ENCODE assay signal across 9 cellular contexts in the genomic region with DNA sequence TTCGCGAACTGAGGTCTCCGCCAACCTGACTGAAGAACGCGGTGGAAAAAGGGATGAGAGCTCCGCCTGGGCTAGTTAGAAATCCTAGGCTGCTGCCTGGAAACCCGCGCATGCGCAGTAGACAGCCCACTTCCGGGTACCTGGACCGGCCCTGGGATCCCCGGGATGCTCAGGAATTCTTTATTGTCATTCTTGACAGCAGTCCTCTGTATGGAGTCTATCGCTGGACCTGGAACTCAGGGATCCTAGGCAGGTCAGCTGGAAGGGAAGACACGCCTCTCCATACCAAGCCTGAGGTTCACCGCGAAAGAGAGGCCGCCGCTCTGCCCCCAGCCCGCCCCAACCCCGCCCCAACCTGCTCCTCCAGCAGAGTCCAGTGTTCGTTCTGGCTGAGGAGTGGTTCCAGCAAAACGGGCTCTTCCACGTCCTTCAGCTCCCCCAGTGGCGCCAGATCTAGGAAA.
DNase-seq lines count a peak whose midpoint lies in the region; ATAC-seq and TF ChIP-seq lines count a peak whose summit lies in the region.
"Had no signal": no experiment of that assay in that cellular context is flagged by ENCODE, and none has a peak within 500 bp of the region (broad histone marks: within the 10 kb centered on the region; RNA-seq: fewer than 3 reads in every experiment).

No MANE protein-coding gene starts in this region.

- H3K9ac ChIP-seq in HCT116 (ENCODE audit: low read length) = no peak overlapping the region

- H3K4me3 ChIP-seq in HCT116 (replicated peaks in 1 of 2; ENCODE audit: low read depth in 1 of 2, low read length in 2 of 2) (no peak overlapping the region), RWPE2 (ENCODE audit: severe bottlenecking) (no peak overlapping the region), prostate gland (no peak overlapping the region)

- no peak for TF ChIP-seq POLR2A in HCT116 (IDR thresholded peaks at IDR 0.05; ENCODE audit: borderline replicate concordance, extremely low read depth, insufficient read depth, insufficient read length)
- TF ChIP-seq POLR2A in prostate gland (IDR thresholded peaks at IDR 0.05) = no peak

- POLR2A ChIA-PET in HCT116 (lab: Charles Lee) = no interaction called here

- no peak overlapping the region for H2AFZ ChIP-seq in HCT116 (ENCODE audit: low read depth, low read length, poor library complexity, severe bottlenecking)

- no peaks in the 10 kb centered on the region for H3K79me2 ChIP-seq in HCT116 (ENCODE audit: insufficient read depth, low read length)

- peaks cover 0 to 7% of the 10 kb centered on the region in 2 experiments; a peak in 2 of 4 replicates for H3K9me3 ChIP-seq in HCT116 (ENCODE audit: control insufficient read depth in 1 of 2, insufficient read depth in 1 of 2, low read depth in 1 of 2, low read length in 2 of 2)
- peaks cover 11% of the 10 kb centered on the region for H3K9me3 ChIP-seq in RWPE2 (ENCODE audit: severe bottlenecking)
- H3K9me3 ChIP-seq in prostate gland = no peaks in the 10 kb centered on the region

- no peaks in the 10 kb centered on the region for H3K9me2 ChIP-seq in HCT116 (ENCODE audit: insufficient read depth)

- H4K20me1 ChIP-seq in HCT116 (ENCODE audit: insufficient read depth) = no peaks in the 10 kb centered on the region

- no peaks in the 10 kb centered on the region for H3K4me1 ChIP-seq in HCT116 (ENCODE audit: control insufficient read depth in 1 of 2, insufficient read depth in 2 of 2, low read length in 2 of 2)
- no peaks in the 10 kb centered on the region for H3K4me1 ChIP-seq in RWPE2 (ENCODE audit: insufficient read depth, poor library complexity, severe bottlenecking)
- H3K4me1 ChIP-seq in prostate gland (replicated peaks) = no peaks in the 10 kb centered on the region

- RAD21 ChIA-PET in HCT116 (lab: Charles Lee; ENCODE audit: low non-redundant PET in 1 of 2, low total read pairs in 2 of 2, uncharacterized antibody in 2 of 2, unreplicated experiment in 2 of 2) = no interaction called here

- H3K27me3 ChIP-seq in HCT116 (ENCODE audit: insufficient read depth, low read length) (no peaks in the 10 kb centered on the region), RWPE2 (ENCODE audit: insufficient read depth, poor library complexity, severe bottlenecking) (no peaks in the 10 kb centered on the region), prostate gland (replicated peaks; ENCODE audit: insufficient read depth) (no peaks in the 10 kb centered on the region)

- BruUV-seq in HCT116 (replicated peaks; lab: Mats Ljungman, UMichigan) = no TSS peak

- H3K4me2 ChIP-seq in HCT116 (ENCODE audit: low read length) = no peak overlapping the region

- CTCF ChIA-PET in HCT116 (lab: Charles Lee) = no interaction called here

- DNase-seq in COR-L47 (lab: John Stamatoyannopoulos, UW) (peak; percentile 43), HCT116 (ENCODE audit: low read depth, low spot score) (no peak), RWPE2 (ENCODE audit: low spot score) (peak; percentile 85), islet precursor cell (peak; percentile 60), prostate gland (ENCODE audit: low spot score) (no peak), NOMO-1 treated with DMSO at 0.1 percent for 48 hours (lab: John Stamatoyannopoulos, UW; ENCODE audit: unreplicated experiment) (no peak), DMS79 treated with DMSO at 0.1 percent for 48 hours (lab: John Stamatoyannopoulos, UW) (no peak)

- H3K36me3 ChIP-seq in HCT116 (ENCODE audit: control insufficient read depth in 1 of 2, insufficient read depth in 2 of 2, low read length in 2 of 2) (no peaks in the 10 kb centered on the region), RWPE2 (ENCODE audit: low read depth) (no peaks in the 10 kb centered on the region), prostate gland (no peaks in the 10 kb centered on the region)

- H3K27ac ChIP-seq in HCT116 (ENCODE audit: low read depth, low read length) (no peak overlapping the region), RWPE2 (ENCODE audit: poor library complexity, severe bottlenecking) (no peak overlapping the region), prostate gland (no peak overlapping the region)
- H3K27ac ChIP-seq: epithelial cell of prostate had no signal

- 37% methylated on average over 24 of the region's 24 CpGs for WGBS in prostate gland

- intact Hi-C loops in HCT116 (cut with micrococcal nuclease) = no loop called here
- intact Hi-C loops in prostate gland (cut with DNase I) = no loop called here

- peak; percentile 27; the same call in 1 of the 2 replicates for ATAC-seq in HCT116
- ATAC-seq in RWPE2 (ENCODE audit: low read depth) = peak; percentile 39
- ATAC-seq in GM21619 (IDR thresholded peaks at IDR 0.05; ENCODE audit: unreplicated experiment) = no peak

- TF ChIP-seq CTCF in HCT116 (IDR thresholded peaks at IDR 0.05 in 2 of 3, conservative IDR thresholded peaks at IDR 0.05 in 1 of 3; ENCODE audit: borderline replicate concordance in 1 of 3, insufficient read depth in 1 of 3, low read depth in 2 of 3, low read length in 2 of 3) = no peak
- TF ChIP-seq CTCF in RWPE2 (IDR thresholded peaks at IDR 0.05; ENCODE audit: poor library complexity, severe bottlenecking) = no peak
- no peak for TF ChIP-seq CTCF in prostate gland (IDR thresholded peaks at IDR 0.05)

- TF ChIP-seq RAD21 in HCT116 (IDR thresholded peaks at IDR 0.05; ENCODE audit: low read depth) = no peak

TF ChIP-seq in HCT116, 20 proteins besides CTCF, POLR2A, EP300 and RAD21:
- TF ChIP-seq ELF1 (IDR thresholded peaks at IDR 0.05; ENCODE audit: borderline replicate concordance, low read depth) = no peak
- no peak for TF ChIP-seq MAX (IDR thresholded peaks at IDR 0.05)
- TF ChIP-seq JUND (IDR thresholded peaks at IDR 0.05) = no peak
- no peak for TF ChIP-seq SIN3A (IDR thresholded peaks at IDR 0.05; ENCODE audit: low read depth)
- TF ChIP-seq EZH2phosphoT487 (IDR thresholded peaks at IDR 0.05; ENCODE audit: borderline replicate concordance) = no peak
- no peak for TF ChIP-seq ZNF274 (IDR thresholded peaks at IDR 0.05; ENCODE audit: low read depth, low read length)
- TF ChIP-seq, protein P1, sequence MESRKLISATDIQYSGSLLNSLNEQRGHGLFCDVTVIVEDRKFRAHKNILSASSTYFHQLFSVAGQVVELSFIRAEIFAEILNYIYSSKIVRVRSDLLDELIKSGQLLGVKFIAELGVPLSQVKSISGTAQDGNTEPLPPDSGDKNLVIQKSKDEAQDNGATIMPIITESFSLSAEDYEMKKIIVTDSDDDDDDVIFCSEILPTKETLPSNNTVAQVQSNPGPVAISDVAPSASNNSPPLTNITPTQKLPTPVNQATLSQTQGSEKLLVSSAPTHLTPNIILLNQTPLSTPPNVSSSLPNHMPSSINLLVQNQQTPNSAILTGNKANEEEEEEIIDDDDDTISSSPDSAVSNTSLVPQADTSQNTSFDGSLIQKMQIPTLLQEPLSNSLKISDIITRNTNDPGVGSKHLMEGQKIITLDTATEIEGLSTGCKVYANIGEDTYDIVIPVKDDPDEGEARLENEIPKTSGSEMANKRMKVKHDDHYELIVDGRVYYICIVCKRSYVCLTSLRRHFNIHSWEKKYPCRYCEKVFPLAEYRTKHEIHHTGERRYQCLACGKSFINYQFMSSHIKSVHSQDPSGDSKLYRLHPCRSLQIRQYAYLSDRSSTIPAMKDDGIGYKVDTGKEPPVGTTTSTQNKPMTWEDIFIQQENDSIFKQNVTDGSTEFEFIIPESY (IDR thresholded peaks at IDR 0.05; ENCODE audit: extremely low read depth, insufficient replicate concordance, low read length) = no peak
- TF ChIP-seq TCF7L2 (IDR thresholded peaks at IDR 0.05; ENCODE audit: borderline replicate concordance, extremely low read depth, insufficient read depth, insufficient read length) = no peak
- no peak for TF ChIP-seq CEBPB (IDR thresholded peaks at IDR 0.05; ENCODE audit: low read depth)
- TF ChIP-seq CBX3 (IDR thresholded peaks at IDR 0.05; ENCODE audit: low read depth) = no peak
- no peak for TF ChIP-seq ZFX (IDR thresholded peaks at IDR 0.05)
- TF ChIP-seq POLR2AphosphoS5 (IDR thresholded peaks at IDR 0.05; ENCODE audit: low read depth, low read length) = no peak
- no peak for TF ChIP-seq EGR1 (IDR thresholded peaks at IDR 0.05; ENCODE audit: low read depth)
- no peak for TF ChIP-seq SP1 (IDR thresholded peaks at IDR 0.05; ENCODE audit: low read depth)
TF ChIP-seq in HCT116: peak in this region for 0.

Comparison
In these comparisons a context has a peak if more than half of its experiments do, and no peak if none do; other contexts are left out.
1. DNase-seq: peak in COR-L47 (single experiment), RWPE2 (single experiment) and islet precursor cell (single experiment); none in HCT116 (single experiment), prostate gland (single experiment), NOMO-1 treated with DMSO at 0.1 percent for 48 hours (single experiment) and DMS79 treated with DMSO at 0.1 percent for 48 hours (single experiment).